Comparison of ENCODE assay signal across 8 cellular contexts in the genomic region with DNA sequence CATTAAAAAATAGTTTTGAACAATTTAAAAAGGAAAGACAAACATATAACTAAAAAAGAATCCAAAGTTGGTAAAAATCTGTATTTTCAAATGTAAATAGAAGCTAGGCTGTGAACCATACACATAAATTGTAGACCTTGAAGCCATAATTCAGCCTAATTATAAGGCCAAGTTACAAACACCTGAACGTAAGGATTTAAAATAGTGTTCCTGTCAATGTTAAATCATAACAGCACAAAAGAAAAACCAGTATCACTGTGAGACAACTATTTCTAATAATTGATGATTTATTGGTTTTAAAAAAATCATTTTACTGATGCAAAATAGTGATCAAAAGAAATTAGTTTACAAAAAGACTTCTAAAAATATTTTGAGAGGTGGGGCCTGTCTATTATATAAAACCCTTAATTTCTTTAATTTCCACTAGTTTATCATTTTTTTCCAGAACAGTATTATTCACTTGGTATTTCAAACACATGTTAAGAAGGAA. TPM values are rescaled to one million over a fixed set of nuclear protein-coding genes. Genes with fewer than 3 reads are reported as not detected.
A peak's percentile ranks its signal among the peaks of the same experiment; 100 is the strongest.
DNase-seq lines count a peak whose midpoint lies in the region; ATAC-seq and TF ChIP-seq lines count a peak whose summit lies in the region.

No MANE protein-coding gene starts in this region.

- H3K9ac ChIP-seq in OCI-LY3 (ENCODE audit: low read length) (peak overlapping the region; percentile 72), endocrine pancreas (ENCODE audit: control insufficient read depth, insufficient read depth, low read length) (peak overlapping the region; percentile 98)

- peaks cover 67% of the 10 kb centered on the region for H3K4me1 ChIP-seq in CD8-positive, alpha-beta memory T cell (ENCODE audit: insufficient read depth, low read length)
- peaks cover 69% of the 10 kb centered on the region for H3K4me1 ChIP-seq in OCI-LY3 (ENCODE audit: low read length)
- peaks cover 23% of the 10 kb centered on the region for H3K4me1 ChIP-seq in endocrine pancreas (ENCODE audit: control insufficient read depth, insufficient read depth, low read length)
- H3K4me1 ChIP-seq in osteoblast (ENCODE audit: insufficient read depth, low read length), result peaks cover 44% of the 10 kb centered on the region

- H3K4me1 Mint-ChIP-seq in CD8-positive, alpha-beta memory T cell, result peaks cover 67 to 75% (median 73%) of the 10 kb centered on the region in 3 donors

- peak overlapping the region; percentile 90 to 98 (median 95) for H3K4me3 Mint-ChIP-seq in CD8-positive, alpha-beta memory T cell

- peaks cover 23 to 50% (median 23%) of the 10 kb centered on the region in 3 donors for H3K36me3 Mint-ChIP-seq in CD8-positive, alpha-beta memory T cell

- H3K79me2 ChIP-seq in OCI-LY3 (ENCODE audit: low read length), result peaks cover 72% of the 10 kb centered on the region
- peaks cover 79% of the 10 kb centered on the region for H3K79me2 ChIP-seq in osteoblast (ENCODE audit: insufficient read depth, low read length)

- peaks cover 11% of the 10 kb centered on the region for H3K36me3 ChIP-seq in CD8-positive, alpha-beta memory T cell (ENCODE audit: insufficient read depth, low read length)
- H3K36me3 ChIP-seq in OCI-LY3 (replicated peaks; ENCODE audit: low read depth, low read length), result peaks cover 53% of the 10 kb centered on the region
- H3K36me3 ChIP-seq in endocrine pancreas (ENCODE audit: control insufficient read depth, insufficient read depth, low read length), result peaks cover 21% of the 10 kb centered on the region
- peaks cover 56% of the 10 kb centered on the region for H3K36me3 ChIP-seq in osteoblast (ENCODE audit: insufficient read depth, low read length)

- no peaks in the 10 kb centered on the region for H3K27me3 ChIP-seq in CD8-positive, alpha-beta memory T cell (ENCODE audit: insufficient read depth, low read length, poor library complexity, severe bottlenecking)
- no peaks in the 10 kb centered on the region for H3K27me3 ChIP-seq in OCI-LY3 (ENCODE audit: low read depth, low read length)
- H3K27me3 ChIP-seq in endocrine pancreas (ENCODE audit: control insufficient read depth, insufficient read depth, low read length), result no peaks in the 10 kb centered on the region
- no peaks in the 10 kb centered on the region for H3K27me3 ChIP-seq in osteoblast (ENCODE audit: insufficient read depth, low read length)

- H3K9me3 ChIP-seq in CD8-positive, alpha-beta memory T cell (ENCODE audit: low read length), result no peaks in the 10 kb centered on the region
- H3K9me3 ChIP-seq in OCI-LY3 (ENCODE audit: insufficient read depth, low read length) (no peaks in the 10 kb centered on the region), endocrine pancreas (ENCODE audit: control insufficient read depth, low read length) (no peaks in the 10 kb centered on the region), osteoblast (ENCODE audit: low read depth, low read length) (no peaks in the 10 kb centered on the region)

- peak overlapping the region; percentile 94 to 100 (median 99) for H3K27ac Mint-ChIP-seq in CD8-positive, alpha-beta memory T cell

- H3K27ac ChIP-seq in CD8-positive, alpha-beta memory T cell (ENCODE audit: low read depth, low read length), result peak overlapping the region; percentile 95
- H3K27ac ChIP-seq in OCI-LY3 (ENCODE audit: low read length), result no peak overlapping the region
- H3K27ac ChIP-seq in osteoblast (ENCODE audit: low read depth, low read length), result peak overlapping the region; percentile 99

- ATAC-seq in HG02588 (IDR thresholded peaks at IDR 0.05; ENCODE audit: unreplicated experiment), result no peak

- H3K4me2 ChIP-seq in OCI-LY3 (ENCODE audit: low read length) (peak overlapping the region; percentile 80), osteoblast (ENCODE audit: insufficient read depth, low read length) (peak overlapping the region; percentile 85)

- peak overlapping the region; percentile 93 for H3K4me3 ChIP-seq in CD8-positive, alpha-beta memory T cell (ENCODE audit: low read length)
- H3K4me3 ChIP-seq in OCI-LY3 (ENCODE audit: low read length), result peak overlapping the region; percentile 75
- H3K4me3 ChIP-seq in endocrine pancreas (ENCODE audit: control insufficient read depth, insufficient read depth, low read length), result peak overlapping the region; percentile 100
- H3K4me3 ChIP-seq in osteoblast (ENCODE audit: insufficient read depth, low read length), result peak overlapping the region; percentile 91

- POLR2A ChIA-PET in CD8-positive, alpha-beta memory T cell (lab: Charles Lee), result interaction anchor here (0.5 to 1.0 kb wide), 5 partner anchors 8 to 555 kb away, joined by 3 to 4 read pairs (median 4); a partner anchor contains a TSS

- DNase-seq in CD8-positive, alpha-beta memory T cell, result no peak
- DNase-seq in osteoblast (ENCODE audit: insufficient read length, low spot score, missing footprints) (no peak), GOT3 (lab: John Stamatoyannopoulos, UW) (no peak), HCEC 1CT (no peak), midbrain (lab: John Stamatoyannopoulos, UW) (no peak)

- H2AFZ ChIP-seq in OCI-LY3 (ENCODE audit: low read depth, low read length) (no peak overlapping the region), osteoblast (ENCODE audit: low read length) (no peak overlapping the region)

- peaks cover 54% of the 10 kb centered on the region for H4K20me1 ChIP-seq in OCI-LY3 (ENCODE audit: insufficient read depth, low read length)
- peaks cover 15% of the 10 kb centered on the region for H4K20me1 ChIP-seq in osteoblast (ENCODE audit: insufficient read depth, low read length)

- CTCF ChIA-PET in CD8-positive, alpha-beta memory T cell (lab: Charles Lee), result interaction anchor here (0.8 to 1.6 kb wide), 3 partner anchors 129 to 528 kb away, joined by 3 to 5 read pairs (median 3); no protein-coding TSS in a partner anchor

- peaks cover 0 to 6% (median 0%) of the 10 kb centered on the region in 5 donors for H3K9me3 Mint-ChIP-seq in CD8-positive, alpha-beta memory T cell

- H3K27me3 Mint-ChIP-seq in CD8-positive, alpha-beta memory T cell, result peaks cover 0 to 13% of the 10 kb centered on the region in 2 donors

- TF ChIP-seq CTCF in OCI-LY3 (IDR thresholded peaks at IDR 0.05; ENCODE audit: low read depth, low read length), result no peak
- no peak for TF ChIP-seq CTCF in osteoblast (IDR thresholded peaks at IDR 0.05; ENCODE audit: extremely low read depth, low read depth, low read length)

RNA-seq across cellular contexts. Expression of a gene that starts 4.4 kb away (rescaled TPM):
- 10 to 100 TPM; 91.8 to 98.4 TPM for total RNA-seq in CD8-positive, alpha-beta memory T cell
- 42.5 TPM for polyA plus RNA-seq in CD8-positive, alpha-beta memory T cell
- 159 and 172 TPM in 2 replicates for total RNA-seq in osteoblast
